Comparison of ENCODE assay signal across 30 cellular contexts in genomic region chr19:49101160-49101559, GRCh38. TPM values are rescaled to one million over a fixed set of nuclear protein-coding genes. Genes with fewer than 3 reads are reported as not detected.
DNase-seq lines count a peak whose midpoint lies in the region; TF ChIP-seq lines count a peak whose summit lies in the region.
"Had no signal": no experiment of that assay in that cellular context is flagged by ENCODE, and none has a peak within 500 bp of the region (broad histone marks: within the 10 kb centered on the region; RNA-seq: fewer than 3 reads in every experiment).

No MANE protein-coding gene starts in this region.

- H3K4me3 Mint-ChIP-seq in T-helper 1 cell treated with Interleukin-12 subunit alpha and Interleukin-12 subunit beta and Interleukin-4 antibody, amounts not matched to agents 30 μg/mL and 1 μg/mL, for 36 hours: no peak overlapping the region
- peak overlapping the region; percentile 54 for H3K4me3 Mint-ChIP-seq in neural crest cell
- H3K4me3 Mint-ChIP-seq: activated CD4-positive, alpha-beta memory T cell treated with anti-CD3 and anti-CD28 coated beads, Interleukin-2, amount 10 ng/mL, durations not matched to agents 7 days and 5 days; activated naive CD4-positive, alpha-beta T cell treated with anti-CD3 and anti-CD28 coated beads, Interleukin-2, amount 10 ng/mL, durations not matched to agents 7 days and 5 days; effector memory CD8-positive, alpha-beta T cell; natural killer cell treated with Interleukin-12 subunit alpha and Interleukin-12 subunit beta and Interleukin-15 and Interleukin-18, amount 100 ng/mL, for 72 hours had no signal

- no peaks in the 10 kb centered on the region for H3K27me3 ChIP-seq in right atrium auricular region
- H3K27me3 ChIP-seq in effector memory CD4-positive, alpha-beta T cell (replicated peaks; ENCODE audit: control insufficient read depth, insufficient read depth, low read length, poor library complexity, severe bottlenecking): no peaks in the 10 kb centered on the region
- H3K27me3 ChIP-seq: cardiac muscle cell, pancreas, testis had no signal

- H3K4me1 ChIP-seq in right atrium auricular region: peaks cover 0 to 12% of the 10 kb centered on the region in 2 donors
- no peaks in the 10 kb centered on the region for H3K4me1 ChIP-seq in effector memory CD4-positive, alpha-beta T cell (ENCODE audit: control insufficient read depth, insufficient read depth, low read length, poor library complexity, severe bottlenecking)
- H3K4me1 ChIP-seq: pancreas had no signal

- no peaks in the 10 kb centered on the region for H3K9me3 ChIP-seq in right atrium auricular region
- H3K9me3 ChIP-seq in effector memory CD4-positive, alpha-beta T cell (ENCODE audit: control insufficient read depth, low read length): no peaks in the 10 kb centered on the region
- H3K9me3 ChIP-seq: pancreas, testis had no signal

- peak overlapping the region; percentile 45 for H3K27ac Mint-ChIP-seq in T-helper 1 cell treated with Interleukin-12 subunit alpha and Interleukin-12 subunit beta and Interleukin-4 antibody, amounts not matched to agents 30 μg/mL and 1 μg/mL, for 36 hours
- H3K27ac Mint-ChIP-seq in neural crest cell (ENCODE audit: unreplicated experiment): no peak overlapping the region
- H3K27ac Mint-ChIP-seq: activated naive CD4-positive, alpha-beta T cell treated with anti-CD3 and anti-CD28 coated beads, Interleukin-2, amount 10 ng/mL, durations not matched to agents 7 days and 5 days; natural killer cell treated with Interleukin-12 subunit alpha and Interleukin-12 subunit beta and Interleukin-15 and Interleukin-18, amount 100 ng/mL, for 72 hours had no signal

- H3K27ac ChIP-seq in VCaP: peak overlapping the region; percentile 9; the same call in 1 of the 2 replicates
- no peak overlapping the region for H3K27ac ChIP-seq in right atrium auricular region
- no peak overlapping the region for H3K27ac ChIP-seq in effector memory CD4-positive, alpha-beta T cell (ENCODE audit: insufficient read depth, low read length, poor library complexity, severe bottlenecking)
- H3K27ac ChIP-seq: 22Rv1, cardiac muscle cell, pancreas, SK-N-MC, testis had no signal

- no peak overlapping the region for H3K4me3 ChIP-seq in right atrium auricular region
- no peak overlapping the region for H3K4me3 ChIP-seq in effector memory CD4-positive, alpha-beta T cell (ENCODE audit: insufficient read depth, low read depth, low read length, poor library complexity, severe bottlenecking)
- H3K4me3 ChIP-seq: cardiac muscle cell, pancreas, SK-N-MC, testis had no signal

- DNase-seq in T-helper 1 cell (no peak), neural crest cell (ENCODE audit: low read depth, low spot score) (no peak), right atrium auricular region (ENCODE audit: low spot score) (no peak)
- no peak for DNase-seq in effector memory CD4-positive, alpha-beta T cell
- DNase-seq: activated CD4-positive, alpha-beta memory T cell treated with anti-CD3 and anti-CD28 coated beads, Interleukin-2, amount 10 ng/mL, durations not matched to agents 7 days and 5 days; activated naive CD4-positive, alpha-beta T cell treated with anti-CD3 and anti-CD28 coated beads, Interleukin-2, amount 10 ng/mL, durations not matched to agents 7 days and 5 days; aorta; cortex of kidney; DND-41; effector memory CD8-positive, alpha-beta T cell; Kasumi-1; mammary epithelial cell; NCI-H1417; NCI-H2081; NCI-H526; OCI-M1; pancreas; retina; small intestine; stimulated activated naive CD4-positive, alpha-beta T cell; testis had no signal

- H3K27me3 Mint-ChIP-seq in T-helper 1 cell treated with Interleukin-12 subunit alpha and Interleukin-12 subunit beta and Interleukin-4 antibody, amounts not matched to agents 30 μg/mL and 1 μg/mL, for 36 hours (ENCODE audit: low read depth): no peaks in the 10 kb centered on the region
- no peaks in the 10 kb centered on the region for H3K27me3 Mint-ChIP-seq in neural crest cell (ENCODE audit: low read depth)
- H3K27me3 Mint-ChIP-seq: activated CD4-positive, alpha-beta memory T cell treated with anti-CD3 and anti-CD28 coated beads, Interleukin-2, amount 10 ng/mL, durations not matched to agents 7 days and 5 days; activated naive CD4-positive, alpha-beta T cell treated with anti-CD3 and anti-CD28 coated beads, Interleukin-2, amount 10 ng/mL, durations not matched to agents 7 days and 5 days; effector memory CD8-positive, alpha-beta T cell; natural killer cell treated with Interleukin-12 subunit alpha and Interleukin-12 subunit beta and Interleukin-15 and Interleukin-18, amount 100 ng/mL, for 72 hours had no signal

- H3K36me3 ChIP-seq in right atrium auricular region: peaks cover 96% of the 10 kb centered on the region
- peaks cover 80% of the 10 kb centered on the region for H3K36me3 ChIP-seq in effector memory CD4-positive, alpha-beta T cell (ENCODE audit: control insufficient read depth, insufficient read depth, low read length)

- H3K36me3 Mint-ChIP-seq in T-helper 1 cell treated with Interleukin-12 subunit alpha and Interleukin-12 subunit beta and Interleukin-4 antibody, amounts not matched to agents 30 μg/mL and 1 μg/mL, for 36 hours (ENCODE audit: low read depth): peaks cover 43% of the 10 kb centered on the region
- peaks cover 23% of the 10 kb centered on the region for H3K36me3 Mint-ChIP-seq in neural crest cell (ENCODE audit: low read depth)

- H3K4me1 Mint-ChIP-seq in T-helper 1 cell treated with Interleukin-12 subunit alpha and Interleukin-12 subunit beta and Interleukin-4 antibody, amounts not matched to agents 30 μg/mL and 1 μg/mL, for 36 hours (ENCODE audit: low read depth): peaks cover 16% of the 10 kb centered on the region
- peaks cover 13% of the 10 kb centered on the region for H3K4me1 Mint-ChIP-seq in neural crest cell

- TF ChIP-seq CTCF in VCaP (conservative IDR thresholded peaks at IDR 0.05) (no peak), neural crest cell (conservative IDR thresholded peaks at IDR 0.05) (no peak), right atrium auricular region (IDR thresholded peaks at IDR 0.05) (no peak)

- H3K9me3 Mint-ChIP-seq in T-helper 1 cell treated with Interleukin-12 subunit alpha and Interleukin-12 subunit beta and Interleukin-4 antibody, amounts not matched to agents 30 μg/mL and 1 μg/mL, for 36 hours: no peaks in the 10 kb centered on the region
- no peaks in the 10 kb centered on the region for H3K9me3 Mint-ChIP-seq in neural crest cell
- H3K9me3 Mint-ChIP-seq: activated CD4-positive, alpha-beta memory T cell treated with anti-CD3 and anti-CD28 coated beads, Interleukin-2, amount 10 ng/mL, durations not matched to agents 7 days and 5 days; activated naive CD4-positive, alpha-beta T cell treated with anti-CD3 and anti-CD28 coated beads, Interleukin-2, amount 10 ng/mL, durations not matched to agents 7 days and 5 days; effector memory CD8-positive, alpha-beta T cell; natural killer cell treated with Interleukin-12 subunit alpha and Interleukin-12 subunit beta and Interleukin-15 and Interleukin-18, amount 100 ng/mL, for 72 hours had no signal

RNA-seq across cellular contexts. Expression of gene LIN7B, which starts 13.0 kb away (rescaled TPM):
- total RNA-seq in neural crest cell (5.4 and 7.5 TPM in 2 replicates), right atrium auricular region (10 to 100 TPM; 31.5 to 35.0 TPM)

RNA-seq across cellular contexts. Expression of gene SNRNP70, which starts 15.9 kb away (rescaled TPM):
- total RNA-seq in neural crest cell: 291 and 303 TPM in 2 replicates
- 10 to 100 TPM; 62.7 to 89.4 TPM for total RNA-seq in right atrium auricular region

RNA-seq across cellular contexts. Expression of gene C19orf73, which starts 17.8 kb away (rescaled TPM):
- 1.0 and 1.3 TPM in 2 replicates for total RNA-seq in neural crest cell
- total RNA-seq in right atrium auricular region: 1 to 10 TPM; 3.1 to 5.9 TPM

RNA-seq across cellular contexts. Expression of gene PPFIA3, which starts 18.2 kb away (rescaled TPM):
- total RNA-seq in neural crest cell: 21.7 and 22.7 TPM in 2 replicates
- total RNA-seq in right atrium auricular region: 1 to 10 TPM; 5.0 to 6.8 TPM

RNA-seq across cellular contexts. Expression of gene KCNA7, which starts 28.7 kb away (rescaled TPM):
- total RNA-seq in neural crest cell (not detected in 2 replicates), right atrium auricular region (1 to 10 TPM in 1 of 2 donors, under 1 TPM in 1; 0.35 to 3.2 TPM)
- total RNA-seq: activated CD4-positive, alpha-beta memory T cell treated with anti-CD3 and anti-CD28 coated beads, Interleukin-2, amount 10 ng/mL, durations not matched to agents 7 days and 5 days; aorta; epithelial cell of proximal tubule; mucosa of gallbladder; natural killer cell treated with Interleukin-12 subunit alpha and Interleukin-12 subunit beta and Interleukin-15 and Interleukin-18, amount 100 ng/mL, for 72 hours; pancreas; ureter had no signal
